ENCODE assay signal across 13 cellular contexts in the genomic region with DNA sequence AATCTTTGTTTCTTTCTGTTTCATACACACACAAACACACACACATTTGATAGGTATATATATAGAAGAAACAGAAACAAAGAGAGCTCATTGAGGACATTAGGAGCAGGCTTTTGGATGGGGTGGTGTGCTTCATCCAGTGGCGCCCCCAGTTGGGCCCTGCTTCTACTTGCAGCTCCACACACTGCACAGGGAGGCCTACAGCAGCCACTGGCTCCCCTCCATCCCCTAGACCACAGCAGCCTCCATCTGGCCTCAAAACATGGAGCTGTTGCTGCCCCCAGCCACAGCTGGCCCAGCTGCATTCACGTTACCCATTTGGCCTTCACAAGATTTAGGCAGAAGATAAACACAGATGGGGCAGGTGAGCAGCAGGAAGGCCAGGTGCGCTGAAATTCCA. TPM values are rescaled to one million over a fixed set of nuclear protein-coding genes. Genes with fewer than 3 reads are reported as not detected.
DNase-seq lines count a peak whose midpoint lies in the region; ATAC-seq and TF ChIP-seq lines count a peak whose summit lies in the region.
"Had no signal": no experiment of that assay in that cellular context is flagged by ENCODE, and none has a peak within 500 bp of the region (broad histone marks: within the 10 kb centered on the region; RNA-seq: fewer than 3 reads in every experiment).

No MANE protein-coding gene starts in this region.

- POLR2A ChIA-PET in WTC11 (lab: Charles Lee): interaction anchor here (1.2 to 1.3 kb wide), 2 partner anchors 34 to 53 kb away, joined by 3 to 4 read pairs; no protein-coding TSS in a partner anchor

- no peaks in the 10 kb centered on the region for H3K9me3 Mint-ChIP-seq in WTC11
- H3K9me3 Mint-ChIP-seq: activated CD4-positive, alpha-beta T cell treated with anti-CD3 and anti-CD28 coated beads, Interleukin-2, amount 10 ng/mL, durations not matched to agents 24 days and 14 days had no signal

- H3K27ac Mint-ChIP-seq in WTC11: no peak overlapping the region
- H3K27ac Mint-ChIP-seq: activated CD4-positive, alpha-beta T cell treated with anti-CD3 and anti-CD28 coated beads, Interleukin-2, amount 10 ng/mL, durations not matched to agents 24 days and 14 days had no signal

- DNase-seq in activated CD4-positive, alpha-beta T cell treated with anti-CD3 and anti-CD28 coated beads for 48 hours: peak; percentile 28
- DNase-seq in activated CD4-positive, alpha-beta T cell treated with anti-CD3 and anti-CD28 coated beads for 4 hours: no peak
- DNase-seq in HFF-Myc (ENCODE audit: extremely low read depth, low read depth) (no peak), WTC11 (ENCODE audit: low spot score) (peak; percentile 53), mucosa of descending colon (no peak)
- DNase-seq: activated CD4-positive, alpha-beta T cell treated with anti-CD3 and anti-CD28 coated beads, Interleukin-2, amount 10 ng/mL, durations not matched to agents 24 days and 14 days; effector CD8-positive, alpha-beta T cell; right cardiac atrium had no signal

- H3K4me1 Mint-ChIP-seq in WTC11: peaks cover 10% of the 10 kb centered on the region; the same call in 1 of the 2 replicates
- H3K4me1 Mint-ChIP-seq: activated CD4-positive, alpha-beta T cell treated with anti-CD3 and anti-CD28 coated beads, Interleukin-2, amount 10 ng/mL, durations not matched to agents 24 days and 14 days had no signal

- H3K4me1 ChIP-seq in mucosa of descending colon (ENCODE audit: low read depth): no peaks in the 10 kb centered on the region
- H3K4me1 ChIP-seq: vagina had no signal

- no peaks in the 10 kb centered on the region for H3K36me3 Mint-ChIP-seq in WTC11

- no peaks in the 10 kb centered on the region for H3K36me3 ChIP-seq in mucosa of descending colon (ENCODE audit: low read depth)
- H3K36me3 ChIP-seq: SJCRH30, vagina had no signal

- intact Hi-C loops in mucosa of descending colon (cut with DNase I, micrococcal nuclease): no loop called here

- no peaks in the 10 kb centered on the region for H3K27me3 Mint-ChIP-seq in WTC11 (ENCODE audit: low read depth)

- peak; percentile 98 for ATAC-seq in WTC11
- ATAC-seq in mucosa of descending colon: peak; percentile 42
- ATAC-seq in HG02970 (IDR thresholded peaks at IDR 0.05; ENCODE audit: low FRiP score, unreplicated experiment): no peak
- no peak for ATAC-seq in HG02870 (IDR thresholded peaks at IDR 0.05; ENCODE audit: unreplicated experiment)
- ATAC-seq in HG02852 (IDR thresholded peaks at IDR 0.05; ENCODE audit: unreplicated experiment): no peak
- ATAC-seq: right cardiac atrium had no signal

- no peaks in the 10 kb centered on the region for H3K9me3 ChIP-seq in mucosa of descending colon
- H3K9me3 ChIP-seq: vagina had no signal

- no peak overlapping the region for H3K4me3 ChIP-seq in HFF-Myc (replicated peaks; ENCODE audit: low read depth, low read length)
- no peak overlapping the region for H3K4me3 ChIP-seq in mucosa of descending colon
- H3K4me3 ChIP-seq: SJCRH30, vagina had no signal

- H3K4me3 Mint-ChIP-seq in WTC11: no peak overlapping the region
- H3K4me3 Mint-ChIP-seq: activated CD4-positive, alpha-beta T cell treated with anti-CD3 and anti-CD28 coated beads, Interleukin-2, amount 10 ng/mL, durations not matched to agents 24 days and 14 days had no signal

- peak; percentile 33 for TF ChIP-seq CTCF in HFF-Myc (IDR thresholded peaks at IDR 0.05; ENCODE audit: low read depth, low read length, missing control alignments)
- TF ChIP-seq CTCF in WTC11 (IDR thresholded peaks at IDR 0.05): no peak
- no peak for TF ChIP-seq CTCF in mucosa of descending colon (IDR thresholded peaks at IDR 0.05)

- CTCF ChIA-PET in WTC11 (lab: Charles Lee): interaction anchor here (0.5 to 1.7 kb wide), 21 partner anchors 9 to 456 kb away, joined by 3 to 13 read pairs (median 4); a partner anchor contains a TSS

TF ChIP-seq in WTC11, 78 proteins besides CTCF, POLR2A, EP300 and RAD21:
- TF ChIP-seq RELA (CRISPR knock-in tag; IDR thresholded peaks at IDR 0.05; ENCODE audit: borderline replicate concordance): no peak
- TF ChIP-seq PRRX2 (CRISPR knock-in tag; IDR thresholded peaks at IDR 0.05): no peak
TF ChIP-seq in WTC11: peak in this region for 0.

RNA-seq across cellular contexts. Expression of a gene that starts 33.1 kb away (rescaled TPM):
- 33.6 to 39.0 TPM (median 35.4 TPM) in 3 replicates for total RNA-seq in WTC11 (2021)
- total RNA-seq in mucosa of descending colon: 10 to 100 TPM; 51.9 to 67.6 (median 52.4) TPM

Comparison
In these comparisons a context has a peak if more than half of its experiments do, and no peak if none do; other contexts are left out.
1. DNase-seq: peak in activated CD4-positive, alpha-beta T cell treated with anti-CD3 and anti-CD28 coated beads for 48 hours (single experiment) and WTC11 (single experiment); none in activated CD4-positive, alpha-beta T cell treated with anti-CD3 and anti-CD28 coated beads for 4 hours (0 of 2), HFF-Myc (single experiment) and mucosa of descending colon (0 of 3).
2. ATAC-seq: peak in WTC11 (single experiment) and mucosa of descending colon (single experiment); none in HG02970 (single experiment), HG02870 (single experiment) and HG02852 (single experiment).